Comparison of ENCODE assay signal across 11 cellular contexts in the genomic region with DNA sequence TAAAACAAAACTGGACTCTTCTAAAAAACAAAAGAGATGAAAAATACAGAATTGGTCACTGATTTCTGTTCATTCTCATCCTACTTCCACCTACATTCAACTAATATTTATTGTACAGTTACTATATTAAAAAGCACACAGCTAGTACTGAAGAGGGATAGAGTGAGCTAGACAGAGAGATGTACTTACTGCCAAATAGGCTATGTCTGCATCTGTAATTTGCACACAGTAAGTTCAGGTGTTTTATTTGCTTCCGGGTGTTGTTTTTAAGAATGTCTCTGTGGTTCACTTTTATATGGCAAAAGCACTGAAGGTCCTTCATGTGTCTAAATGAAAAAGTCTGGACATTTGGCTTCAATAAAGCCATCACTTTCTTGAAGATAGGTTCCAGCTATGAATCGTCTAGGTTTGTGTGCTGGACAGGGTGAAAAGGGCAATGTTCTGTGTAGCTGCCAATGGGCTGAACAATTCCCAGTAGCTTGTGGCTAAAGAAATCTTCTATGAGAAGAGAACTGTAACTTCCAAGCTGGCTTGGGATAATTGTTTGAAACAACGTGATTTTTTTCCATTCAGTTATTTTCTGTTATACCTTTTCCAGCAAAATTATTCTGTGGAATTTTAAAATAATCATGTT. TPM values are rescaled to one million over a fixed set of nuclear protein-coding genes. Genes with fewer than 3 reads are reported as not detected.
DNase-seq lines count a peak whose midpoint lies in the region; ATAC-seq, FAIRE-seq and TF ChIP-seq lines count a peak whose summit lies in the region.
"Had no signal": no experiment of that assay in that cellular context is flagged by ENCODE, and none has a peak within 500 bp of the region (broad histone marks: within the 10 kb centered on the region; RNA-seq: fewer than 3 reads in every experiment).

No MANE protein-coding gene starts in this region.

- H3K36me3 ChIP-seq in ACC112 (ENCODE audit: insufficient read depth, low read length): no peaks in the 10 kb centered on the region
- H3K36me3 ChIP-seq in RWPE2 (ENCODE audit: low read depth): no peaks in the 10 kb centered on the region
- H3K36me3 ChIP-seq in muscle layer of duodenum (ENCODE audit: control insufficient read depth in 1 of 2, insufficient read depth in 2 of 2, low read length in 2 of 2): no peaks in the 10 kb centered on the region

- H3K27ac Mint-ChIP-seq in glutamatergic neuron (ENCODE audit: unreplicated experiment): no peak overlapping the region
- H3K27ac Mint-ChIP-seq: activated CD8-positive, alpha-beta T cell treated with anti-CD3 and anti-CD28 coated beads, Interleukin-2, amount 10 ng/mL, durations not matched to agents 7 days and 5 days had no signal

- peaks cover 38% of the 10 kb centered on the region for H3K4me1 ChIP-seq in ACC112 (ENCODE audit: control insufficient read depth, insufficient read depth, low read length, unreplicated experiment)
- peaks cover 13% of the 10 kb centered on the region for H3K4me1 ChIP-seq in RWPE2 (ENCODE audit: insufficient read depth, poor library complexity, severe bottlenecking)
- H3K4me1 ChIP-seq in muscle layer of duodenum (ENCODE audit: control insufficient read depth in 1 of 2, insufficient read depth in 2 of 2, low read length in 2 of 2): peaks cover 0 to 24% of the 10 kb centered on the region in 2 donors

- H3K36me3 Mint-ChIP-seq in glutamatergic neuron (ENCODE audit: unreplicated experiment): no peaks in the 10 kb centered on the region

- H3K27me3 ChIP-seq in ACC112 (ENCODE audit: insufficient read depth, low read length) (no peaks in the 10 kb centered on the region), RWPE2 (ENCODE audit: insufficient read depth, poor library complexity, severe bottlenecking) (no peaks in the 10 kb centered on the region), muscle layer of duodenum (ENCODE audit: low read depth, low read length) (no peaks in the 10 kb centered on the region)

- no peaks in the 10 kb centered on the region for H3K27me3 Mint-ChIP-seq in glutamatergic neuron (ENCODE audit: unreplicated experiment)
- H3K27me3 Mint-ChIP-seq: progenitor cell of endocrine pancreas had no signal

- H3K4me3 ChIP-seq in ACC112 (ENCODE audit: low read depth, low read length): peak overlapping the region; percentile 21; the same call in 1 of the 2 replicates
- H3K4me3 ChIP-seq in RWPE2 (ENCODE audit: severe bottlenecking): no peak overlapping the region
- H3K4me3 ChIP-seq in muscle layer of duodenum (ENCODE audit: low read depth in 1 of 2, low read length in 2 of 2): no peak overlapping the region

- H3K4me1 Mint-ChIP-seq in glutamatergic neuron (ENCODE audit: low read depth, unreplicated experiment): no peaks in the 10 kb centered on the region

- H3K9me3 ChIP-seq in RWPE2 (ENCODE audit: severe bottlenecking): no peaks in the 10 kb centered on the region
- no peaks in the 10 kb centered on the region for H3K9me3 ChIP-seq in muscle layer of duodenum (ENCODE audit: control insufficient read depth in 1 of 2, low read length in 2 of 2)

- H2AFZ ChIP-seq in ACC112 (ENCODE audit: low read length, unreplicated experiment): no peak overlapping the region

- H3K27ac ChIP-seq in ACC112 (ENCODE audit: low read depth, low read length) (no peak overlapping the region), RWPE2 (ENCODE audit: poor library complexity, severe bottlenecking) (no peak overlapping the region), muscle layer of duodenum (ENCODE audit: low read length) (peak overlapping the region; percentile 23)

- no peak for TF ChIP-seq CTCF in RWPE2 (IDR thresholded peaks at IDR 0.05; ENCODE audit: poor library complexity, severe bottlenecking)
- no peak for TF ChIP-seq CTCF in glutamatergic neuron (IDR thresholded peaks at IDR 0.05; ENCODE audit: partially characterized antibody, unreplicated experiment)

- no peaks in the 10 kb centered on the region for H3K9me3 Mint-ChIP-seq in glutamatergic neuron (ENCODE audit: unreplicated experiment)

- DNase-seq in RWPE2 (ENCODE audit: low spot score) (no peak), fibroblast of the conjunctiva (ENCODE audit: low read depth) (peak; percentile 44), 8988T (no peak), urothelium cell line (ENCODE audit: low spot score) (no peak), glutamatergic neuron (no peak)
- DNase-seq: activated CD8-positive, alpha-beta T cell treated with anti-CD3 and anti-CD28 coated beads, Interleukin-2, amount 10 ng/mL, durations not matched to agents 7 days and 5 days; AML-193 had no signal

- no peak overlapping the region for H3K4me3 Mint-ChIP-seq in glutamatergic neuron (ENCODE audit: unreplicated experiment)
- H3K4me3 Mint-ChIP-seq: activated CD8-positive, alpha-beta T cell treated with anti-CD3 and anti-CD28 coated beads, Interleukin-2, amount 10 ng/mL, durations not matched to agents 7 days and 5 days had no signal

- FAIRE-seq in urothelium cell line (lab: Jason Lieb, UNC): no peak

- ATAC-seq in RWPE2 (ENCODE audit: low read depth) (0 out of 3 replicates have a peak, but pooled peaks have one; percentile 19), GM19397 (IDR thresholded peaks at IDR 0.05; ENCODE audit: unreplicated experiment) (no peak)
- ATAC-seq: activated CD8-positive, alpha-beta T cell treated with anti-CD3 and anti-CD28 coated beads, Interleukin-2, amount 10 ng/mL, durations not matched to agents 7 days and 5 days had no signal

- peaks cover 61% of the 10 kb centered on the region for H3K79me2 ChIP-seq in ACC112 (ENCODE audit: control insufficient read depth, insufficient read depth, low read length, unreplicated experiment)

RNA-seq across cellular contexts. Expression of a gene that starts 47.3 kb away (rescaled TPM):
- 36.2 TPM for total RNA-seq in glutamatergic neuron (ENCODE audit: unreplicated experiment)
